ENCODE assay signal across 1 cellular context in the genomic region with DNA sequence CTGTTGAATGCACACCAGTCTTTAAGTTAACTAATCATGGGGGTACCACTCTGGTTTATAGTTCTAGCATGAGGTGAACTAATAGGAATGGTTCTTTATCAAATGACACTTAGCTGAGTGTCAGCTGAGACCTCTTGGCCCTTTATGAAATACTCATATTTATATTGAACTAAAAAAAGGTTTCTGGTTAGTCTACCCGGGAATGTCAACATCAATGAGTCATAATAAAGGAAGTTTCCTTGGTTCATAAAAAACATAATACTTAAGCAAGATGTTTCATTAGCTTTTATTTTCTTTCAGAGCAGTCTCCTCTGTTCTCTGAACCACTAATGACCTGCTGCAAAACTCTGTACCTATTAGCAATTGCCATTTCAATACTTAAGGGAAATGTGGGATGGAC.
TF ChIP-seq lines count a peak whose summit lies in the region.

No MANE protein-coding gene starts in this region.

TF ChIP-seq in A549, 52 proteins besides CTCF, POLR2A, EP300 and RAD21:
- TF ChIP-seq JUNB (IDR thresholded peaks at IDR 0.05) (peak; percentile 79), EHMT2 (IDR thresholded peaks at IDR 0.05; ENCODE audit: low read depth) (no peak), FOSL2 (IDR thresholded peaks at IDR 0.05) (peak; percentile 71; the same call in 1 of the 2 replicates), FOSL2 (CRISPR knock-in tag; IDR thresholded peaks at IDR 0.05) (peak; percentile 88), CEBPB (IDR thresholded peaks at IDR 0.05) (peak; percentile 27 to 49; a peak in 1 of 4 replicates)
- TF ChIP-seq, protein P1, sequence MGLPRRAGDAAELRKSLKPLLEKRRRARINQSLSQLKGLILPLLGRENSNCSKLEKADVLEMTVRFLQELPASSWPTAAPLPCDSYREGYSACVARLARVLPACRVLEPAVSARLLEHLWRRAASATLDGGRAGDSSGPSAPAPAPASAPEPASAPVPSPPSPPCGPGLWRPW (IDR thresholded peaks at IDR 0.05), result no peak
